In genomic region chr19:34471906-34472305, GRCh38 we compare ENCODE assay signal across 21 cellular contexts. TPM values are rescaled to one million over a fixed set of nuclear protein-coding genes. Genes with fewer than 3 reads are reported as not detected.
A peak's percentile ranks its signal among the peaks of the same experiment; 100 is the strongest.
DNase-seq lines count a peak whose midpoint lies in the region; ATAC-seq and TF ChIP-seq lines count a peak whose summit lies in the region.
"Had no signal": no experiment of that assay in that cellular context is flagged by ENCODE, and none has a peak within 500 bp of the region (broad histone marks: within the 10 kb centered on the region; RNA-seq: fewer than 3 reads in every experiment).

No MANE protein-coding gene starts in this region.

- peak overlapping the region; percentile 12; the same call in 1 of the 2 replicates for H3K27ac ChIP-seq in 22Rv1

- CTCF ChIA-PET in activated CD4-positive, alpha-beta T cell treated with anti-CD3 and anti-CD28 coated beads, Interleukin-2, amount 10 ng/mL, durations not matched to agents 7 days and 5 days (lab: Charles Lee) = interaction anchor here (0.6 to 2.1 kb wide), 4 partner anchors 12 to 241 kb away, joined by 3 to 8 read pairs (median 4); no protein-coding TSS in a partner anchor

- H3K4me1 Mint-ChIP-seq in activated CD4-positive, alpha-beta T cell treated with anti-CD3 and anti-CD28 coated beads, Interleukin-2, amount 10 ng/mL, durations not matched to agents 7 days and 5 days = peaks cover 6% of the 10 kb centered on the region
- H3K4me1 Mint-ChIP-seq in activated T-helper 2 cell treated with anti-CD3 and anti-CD28 coated beads, Interferon-gamma antibody, Interleukin-2, Interleukin-4, amounts not matched to agents 10 μg/mL and 5 μg/mL and 100 μg/mL, durations not matched to agents 14 hours and 24 hours and 36 hours (ENCODE audit: low read depth) = peaks cover 7% of the 10 kb centered on the region
- no peaks in the 10 kb centered on the region for H3K4me1 Mint-ChIP-seq in progenitor cell of endocrine pancreas (ENCODE audit: low read depth)

- H3K27ac Mint-ChIP-seq in activated CD4-positive, alpha-beta T cell treated with anti-CD3 and anti-CD28 coated beads, Interleukin-2, amount 10 ng/mL, durations not matched to agents 7 days and 5 days = peak overlapping the region; percentile 46
- H3K27ac Mint-ChIP-seq in activated T-helper 2 cell treated with anti-CD3 and anti-CD28 coated beads, Interferon-gamma antibody, Interleukin-2, Interleukin-4, amounts not matched to agents 10 μg/mL and 5 μg/mL and 100 μg/mL, durations not matched to agents 14 hours and 24 hours and 36 hours = peak overlapping the region; percentile 18
- peak overlapping the region; percentile 82 for H3K27ac Mint-ChIP-seq in progenitor cell of endocrine pancreas

- H3K27me3 Mint-ChIP-seq in activated CD4-positive, alpha-beta T cell treated with anti-CD3 and anti-CD28 coated beads, Interleukin-2, amount 10 ng/mL, durations not matched to agents 7 days and 5 days = no peaks in the 10 kb centered on the region
- H3K27me3 Mint-ChIP-seq in activated T-helper 2 cell treated with anti-CD3 and anti-CD28 coated beads, Interferon-gamma antibody, Interleukin-2, Interleukin-4, amounts not matched to agents 10 μg/mL and 5 μg/mL and 100 μg/mL, durations not matched to agents 14 hours and 24 hours and 36 hours (ENCODE audit: low read depth) = no peaks in the 10 kb centered on the region
- H3K27me3 Mint-ChIP-seq in progenitor cell of endocrine pancreas = no peaks in the 10 kb centered on the region
- H3K27me3 Mint-ChIP-seq: CD4-positive, CD25-positive, alpha-beta regulatory T cell had no signal

- intact Hi-C loops in activated T-helper 2 cell treated with anti-CD3 and anti-CD28 coated beads, Interferon-gamma antibody, Interleukin-2, Interleukin-4, amounts not matched to agents 10 μg/mL and 5 μg/mL and 100 μg/mL, durations not matched to agents 14 hours and 24 hours and 36 hours (cut with micrococcal nuclease) = no loop called here

- no peaks in the 10 kb centered on the region for H3K9me3 Mint-ChIP-seq in activated CD4-positive, alpha-beta T cell treated with anti-CD3 and anti-CD28 coated beads, Interleukin-2, amount 10 ng/mL, durations not matched to agents 7 days and 5 days
- no peaks in the 10 kb centered on the region for H3K9me3 Mint-ChIP-seq in activated T-helper 2 cell treated with anti-CD3 and anti-CD28 coated beads, Interferon-gamma antibody, Interleukin-2, Interleukin-4, amounts not matched to agents 10 μg/mL and 5 μg/mL and 100 μg/mL, durations not matched to agents 14 hours and 24 hours and 36 hours
- H3K9me3 Mint-ChIP-seq in progenitor cell of endocrine pancreas (ENCODE audit: low read depth) = no peaks in the 10 kb centered on the region
- H3K9me3 Mint-ChIP-seq: CD4-positive, CD25-positive, alpha-beta regulatory T cell; natural killer cell had no signal

- H3K4me3 Mint-ChIP-seq in activated CD4-positive, alpha-beta T cell treated with anti-CD3 and anti-CD28 coated beads, Interleukin-2, amount 10 ng/mL, durations not matched to agents 7 days and 5 days = no peak overlapping the region
- no peak overlapping the region for H3K4me3 Mint-ChIP-seq in activated T-helper 2 cell treated with anti-CD3 and anti-CD28 coated beads, Interferon-gamma antibody, Interleukin-2, Interleukin-4, amounts not matched to agents 10 μg/mL and 5 μg/mL and 100 μg/mL, durations not matched to agents 14 hours and 24 hours and 36 hours (ENCODE audit: low read depth)
- no peak overlapping the region for H3K4me3 Mint-ChIP-seq in progenitor cell of endocrine pancreas (ENCODE audit: low read depth)
- H3K4me3 Mint-ChIP-seq: CD4-positive, CD25-positive, alpha-beta regulatory T cell; natural killer cell had no signal

- no peak for DNase-seq in activated CD4-positive, alpha-beta T cell treated with anti-CD3 and anti-CD28 coated beads, Interleukin-2, amount 10 ng/mL, durations not matched to agents 7 days and 5 days
- DNase-seq in activated CD4-positive, alpha-beta T cell treated with anti-CD3 and anti-CD28 coated beads, Interleukin-2, amount 50 U/mL, for 1 hour = no peak
- DNase-seq in activated T-helper 2 cell treated with anti-CD3 and anti-CD28 coated beads, Interferon-gamma antibody, Interleukin-2, Interleukin-4, amounts not matched to agents 10 μg/mL and 5 μg/mL and 100 μg/mL, durations not matched to agents 14 hours and 24 hours and 36 hours (ENCODE audit: low spot score) = no peak
- DNase-seq in progenitor cell of endocrine pancreas (ENCODE audit: low spot score, unreplicated experiment) (no peak), NCI-H69 (lab: John Stamatoyannopoulos, UW) (no peak), DMS153 treated with DMSO at 0.1 percent for 48 hours (lab: John Stamatoyannopoulos, UW; ENCODE audit: unreplicated experiment) (no peak)
- DNase-seq: 8988T; activated CD4-positive, CD25-positive, alpha-beta regulatory T cell treated with anti-CD3 and anti-CD28 coated beads, Interleukin-2, amount 50 U/mL, for 72 hours; activated naive CD4-positive, alpha-beta T cell treated with Interleukin-2 at 50 U/mL for 16 hours; CD4-positive, CD25-positive, alpha-beta regulatory T cell; cerebellar nuclear complex; KG1; natural killer cell; NCI-H1417; NCI-H2029 treated with DMSO at 0.1 percent for 48 hours; NCI-H2227 treated with DMSO at 0.1 percent for 48 hours; NCI-H748 treated with DMSO at 0.1 percent for 48 hours; retina; stimulated activated CD4-positive, alpha-beta T cell treated with anti-CD3 and anti-CD28 coated beads, Interleukin-2, amount 100 ng/mL, for 24 hours had no signal

- no peak for ATAC-seq in HG02763 (IDR thresholded peaks at IDR 0.05; ENCODE audit: unreplicated experiment)
- ATAC-seq: natural killer cell had no signal

- POLR2A ChIA-PET in activated CD4-positive, alpha-beta T cell treated with anti-CD3 and anti-CD28 coated beads, Interleukin-2, amount 10 ng/mL, durations not matched to agents 7 days and 5 days (lab: Charles Lee) = no interaction called here

- H3K36me3 Mint-ChIP-seq in activated CD4-positive, alpha-beta T cell treated with anti-CD3 and anti-CD28 coated beads, Interleukin-2, amount 10 ng/mL, durations not matched to agents 7 days and 5 days (ENCODE audit: low read depth) = peaks cover 43% of the 10 kb centered on the region
- peaks cover 65% of the 10 kb centered on the region for H3K36me3 Mint-ChIP-seq in activated T-helper 2 cell treated with anti-CD3 and anti-CD28 coated beads, Interferon-gamma antibody, Interleukin-2, Interleukin-4, amounts not matched to agents 10 μg/mL and 5 μg/mL and 100 μg/mL, durations not matched to agents 14 hours and 24 hours and 36 hours (ENCODE audit: low read depth)
- peaks cover 21% of the 10 kb centered on the region for H3K36me3 Mint-ChIP-seq in progenitor cell of endocrine pancreas (ENCODE audit: insufficient read depth)

- TF ChIP-seq CTCF in 22Rv1 (IDR thresholded peaks at IDR 0.05) (no peak), progenitor cell of endocrine pancreas (IDR thresholded peaks at IDR 0.05; ENCODE audit: unreplicated experiment) (no peak)

RNA-seq across cellular contexts. Expression of gene WTIP, which starts 9.7 kb away (rescaled TPM):
- total RNA-seq in activated CD4-positive, alpha-beta T cell treated with anti-CD3 and anti-CD28 coated beads, Interleukin-2, amount 10 ng/mL, durations not matched to agents 7 days and 5 days = 1 to 10 TPM in 1 of 2 experiments, under 1 TPM in 1; 0.69 to 1.0 TPM
- total RNA-seq in activated T-helper 2 cell treated with anti-CD3 and anti-CD28 coated beads, Interferon-gamma antibody, Interleukin-2, Interleukin-4, amounts not matched to agents 10 μg/mL and 5 μg/mL and 100 μg/mL, durations not matched to agents 14 hours and 24 hours and 36 hours = 0.57 and 1.0 TPM in 2 replicates
- 23.1 and 24.4 TPM in 2 replicates for total RNA-seq in progenitor cell of endocrine pancreas

RNA-seq across cellular contexts. Expression of gene UBA2, which starts 43.7 kb away (rescaled TPM):
- total RNA-seq in activated CD4-positive, alpha-beta T cell treated with anti-CD3 and anti-CD28 coated beads, Interleukin-2, amount 10 ng/mL, durations not matched to agents 7 days and 5 days = 100 to 1,000 TPM; 116 to 140 TPM
- total RNA-seq in activated T-helper 2 cell treated with anti-CD3 and anti-CD28 coated beads, Interferon-gamma antibody, Interleukin-2, Interleukin-4, amounts not matched to agents 10 μg/mL and 5 μg/mL and 100 μg/mL, durations not matched to agents 14 hours and 24 hours and 36 hours = 167 and 175 TPM in 2 replicates
- 111 and 120 TPM in 2 replicates for total RNA-seq in progenitor cell of endocrine pancreas

Comparison
In these comparisons a context has a peak if more than half of its experiments do, and no peak if none do; other contexts are left out.
1. H3K27ac Mint-ChIP-seq: peak in every context shown above with its lines; median percentile 82 in progenitor cell of endocrine pancreas; 46 in activated CD4-positive, alpha-beta T cell treated with anti-CD3 and anti-CD28 coated beads, Interleukin-2, amount 10 ng/mL, durations not matched to agents 7 days and 5 days; 18 in activated T-helper 2 cell treated with anti-CD3 and anti-CD28 coated beads, Interferon-gamma antibody, Interleukin-2, Interleukin-4, amounts not matched to agents 10 μg/mL and 5 μg/mL and 100 μg/mL, durations not matched to agents 14 hours and 24 hours and 36 hours.
2. RNA of gene WTIP, which starts 9.7 kb away (total RNA-seq): 23.1 to 24.4 TPM in progenitor cell of endocrine pancreas; 0.69 to 1.0 TPM in activated CD4-positive, alpha-beta T cell treated with anti-CD3 and anti-CD28 coated beads, Interleukin-2, amount 10 ng/mL, durations not matched to agents 7 days and 5 days and 0.57 to 1.0 TPM in activated T-helper 2 cell treated with anti-CD3 and anti-CD28 coated beads, Interferon-gamma antibody, Interleukin-2, Interleukin-4, amounts not matched to agents 10 μg/mL and 5 μg/mL and 100 μg/mL, durations not matched to agents 14 hours and 24 hours and 36 hours; every median in the first group is over 10 times any median in the second.